In the genomic region with DNA sequence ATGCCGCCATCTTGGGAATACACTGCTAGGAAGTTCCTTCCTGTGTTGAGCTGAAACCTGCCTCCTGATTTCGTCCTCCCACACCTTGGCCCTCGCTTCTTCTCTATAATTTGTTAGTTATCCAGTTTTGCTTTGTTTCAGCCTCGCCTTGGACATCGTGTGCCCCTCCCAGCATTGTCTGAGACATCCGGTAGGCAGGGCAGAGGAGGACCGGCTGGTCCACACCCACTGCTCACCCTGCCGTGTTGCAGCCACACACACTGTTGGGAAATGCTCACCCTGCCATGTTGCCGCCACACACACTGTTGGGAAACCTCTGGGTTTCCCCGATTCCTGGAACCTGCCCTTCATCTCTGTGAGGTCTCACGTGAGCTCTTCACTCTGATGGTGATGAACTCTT, we compare ENCODE assay signal across 29 cellular contexts.
"Had no signal": no experiment of that assay in that cellular context is flagged by ENCODE, and none has a peak within 500 bp of the region (broad histone marks: within the 10 kb centered on the region; RNA-seq: fewer than 3 reads in every experiment).

No MANE protein-coding gene starts in this region.

- FAIRE-seq: endothelial cell of umbilical vein, islet of Langerhans, pancreas had no signal

- H3K4me3 ChIP-seq: coronary artery, esophagus squamous epithelium, heart right ventricle, left lung, mucosa of descending colon, pancreas, sigmoid colon, testis, tibial artery had no signal

- H3K36me3 ChIP-seq: esophagus squamous epithelium, heart right ventricle, left lung, neutrophil, pancreas, sigmoid colon, tibial artery had no signal

- H3K9me3 ChIP-seq: esophagus squamous epithelium, mucosa of descending colon, neutrophil, pancreas, sigmoid colon, testis, tibial artery had no signal

- H3K4me3 Mint-ChIP-seq: mesothelial cell of epicardium; naive B cell; natural killer cell treated with Interleukin-12 subunit alpha and Interleukin-12 subunit beta and Interleukin-15 and Interleukin-18, amount 100 ng/mL, for 72 hours; stimulated activated effector memory CD8-positive, alpha-beta T cell treated with anti-CD3 and anti-CD28 coated beads, Interleukin-12 subunit alpha, Interleukin-12 subunit beta, amount 100 ng/mL, for 72 hours; type B pancreatic cell had no signal

- H3K4me1 Mint-ChIP-seq: naive B cell; stimulated activated effector memory CD8-positive, alpha-beta T cell treated with anti-CD3 and anti-CD28 coated beads, Interleukin-12 subunit alpha, Interleukin-12 subunit beta, amount 100 ng/mL, for 72 hours had no signal

- H3K9me3 Mint-ChIP-seq: mesothelial cell of epicardium, type B pancreatic cell had no signal

- H3K36me3 Mint-ChIP-seq: mesothelial cell of epicardium; naive B cell; natural killer cell treated with Interleukin-12 subunit alpha and Interleukin-12 subunit beta and Interleukin-15 and Interleukin-18, amount 100 ng/mL, for 72 hours; stimulated activated effector memory CD8-positive, alpha-beta T cell treated with anti-CD3 and anti-CD28 coated beads, Interleukin-12 subunit alpha, Interleukin-12 subunit beta, amount 100 ng/mL, for 72 hours; type B pancreatic cell had no signal

- H3K27ac ChIP-seq: coronary artery, esophagus squamous epithelium, heart right ventricle, left lung, neutrophil, pancreas, sigmoid colon, testis, tibial artery had no signal

- ATAC-seq: heart right ventricle; left cardiac atrium; left lung; mucosa of descending colon; natural killer cell treated with Interleukin-12 subunit alpha and Interleukin-12 subunit beta and Interleukin-15 and Interleukin-18, amount 100 ng/mL, for 72 hours; pancreas; stimulated activated effector memory CD8-positive, alpha-beta T cell treated with anti-CD3 and anti-CD28 coated beads, Interleukin-12 subunit alpha, Interleukin-12 subunit beta, amount 100 ng/mL, for 72 hours; stimulated activated naive CD8-positive, alpha-beta T cell treated with anti-CD3 and anti-CD28 coated beads, Interleukin-15, Interleukin-2, amounts not matched to agents 100 U/mL and 50 U/mL, for 24 hours had no signal

- H3K27ac Mint-ChIP-seq: mesothelial cell of epicardium; naive B cell; natural killer cell treated with Interleukin-12 subunit alpha and Interleukin-12 subunit beta and Interleukin-15 and Interleukin-18, amount 100 ng/mL, for 72 hours; progenitor cell of endocrine pancreas; stimulated activated effector memory CD8-positive, alpha-beta T cell treated with anti-CD3 and anti-CD28 coated beads, Interleukin-12 subunit alpha, Interleukin-12 subunit beta, amount 100 ng/mL, for 72 hours; type B pancreatic cell had no signal

- DNase-seq: dermis blood vessel endothelial cell; effector memory CD4-positive, alpha-beta T cell; esophagus squamous epithelium; foreskin melanocyte; glutamatergic neuron; heart right ventricle; hippocampal formation; left cardiac atrium; left lung; mesenchymal stem cell; mucosa of descending colon; naive B cell; pancreas; sigmoid colon; stimulated activated CD4-positive, alpha-beta T cell treated with anti-CD3 and anti-CD28 coated beads, Interleukin-2, amount 100 ng/mL, for 24 hours; stimulated activated CD4-positive, alpha-beta T cell treated with anti-CD3 and anti-CD28 coated beads, Interleukin-4, amount 100 ng/mL, for 24 hours; stimulated activated naive CD8-positive, alpha-beta T cell treated with anti-CD3 and anti-CD28 coated beads, Interleukin-15, Interleukin-2, amounts not matched to agents 100 U/mL and 50 U/mL, for 24 hours; substantia nigra; testis; tibial artery had no signal

- H3K4me1 ChIP-seq: esophagus squamous epithelium, heart right ventricle, left lung, pancreas, testis, tibial artery had no signal

- H3K27me3 ChIP-seq: neutrophil, testis had no signal
